ENCODE assay signal across 8 cellular contexts in the genomic region with DNA sequence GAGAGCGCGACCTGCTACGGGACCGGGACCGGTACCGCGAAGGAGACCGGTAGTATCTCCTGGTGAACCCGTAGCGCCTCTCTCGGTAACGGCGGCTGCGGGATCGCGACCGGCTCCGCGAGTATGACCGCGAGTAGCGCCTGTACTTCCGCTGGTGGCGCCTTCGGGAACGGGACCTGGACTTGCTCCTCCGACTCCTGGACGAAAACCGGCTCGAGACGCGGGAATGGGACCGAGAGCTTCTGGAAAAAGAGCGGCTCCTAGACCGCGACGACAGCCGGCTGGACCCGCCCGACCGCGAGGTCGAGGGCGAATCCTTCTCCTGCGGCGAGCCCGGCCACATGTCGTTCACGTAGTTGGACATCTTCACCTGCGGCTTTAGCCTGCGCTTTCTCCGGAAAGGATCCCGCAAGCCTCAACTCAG. TPM values are rescaled to one million over a fixed set of nuclear protein-coding genes. Genes with fewer than 3 reads are reported as not detected.
DNase-seq lines count a peak whose midpoint lies in the region; ATAC-seq and TF ChIP-seq lines count a peak whose summit lies in the region.

No MANE protein-coding gene starts in this region.

- no peaks in the 10 kb centered on the region for H3K9me3 ChIP-seq in T-helper 17 cell (ENCODE audit: control insufficient read depth, low read length, poor library complexity, severe bottlenecking)
- no peaks in the 10 kb centered on the region for H3K9me3 ChIP-seq in naive thymus-derived CD4-positive, alpha-beta T cell (ENCODE audit: control insufficient read depth in 2 of 3, low read length in 3 of 3)

- peaks cover 7% of the 10 kb centered on the region for H3K36me3 Mint-ChIP-seq in T-helper 17 cell (ENCODE audit: low read depth)
- H3K36me3 Mint-ChIP-seq in naive thymus-derived CD4-positive, alpha-beta T cell = peaks cover 3 to 47% (median 41%) of the 10 kb centered on the region in 5 donors

- peak overlapping the region; percentile 98 for H3K4me3 Mint-ChIP-seq in T-helper 17 cell
- peak overlapping the region; percentile 96 to 99 (median 97) for H3K4me3 Mint-ChIP-seq in naive thymus-derived CD4-positive, alpha-beta T cell

- H3K36me3 ChIP-seq in naive thymus-derived CD4-positive, alpha-beta T cell (ENCODE audit: control insufficient read depth in 2 of 3, insufficient read depth in 3 of 3, low read length in 3 of 3) = peaks cover 29 to 50% (median 35%) of the 10 kb centered on the region in 3 experiments

- H3K27me3 ChIP-seq in naive thymus-derived CD4-positive, alpha-beta T cell (ENCODE audit: control insufficient read depth in 2 of 2, insufficient read depth in 2 of 2, low read length in 2 of 2) = no peaks in the 10 kb centered on the region

- peaks cover 30 to 35% of the 10 kb centered on the region in 2 donors for H3K4me1 ChIP-seq in naive thymus-derived CD4-positive, alpha-beta T cell (ENCODE audit: control insufficient read depth in 2 of 2, insufficient read depth in 2 of 2, low read length in 2 of 2)

- H3K27ac ChIP-seq in naive thymus-derived CD4-positive, alpha-beta T cell (ENCODE audit: low read depth, low read length) = peak overlapping the region; percentile 98

- no peaks in the 10 kb centered on the region for H3K27me3 Mint-ChIP-seq in T-helper 17 cell
- H3K27me3 Mint-ChIP-seq in naive thymus-derived CD4-positive, alpha-beta T cell = peaks cover 0 to 8% (median 0%) of the 10 kb centered on the region in 5 donors

- intact Hi-C loops in naive thymus-derived CD4-positive, alpha-beta T cell (cut with micrococcal nuclease) = loop anchor here (1.0 to 10.0 kb wide), 14 partner anchors 7 to 1676 kb away; a partner anchor contains a TSS

- H3K27ac Mint-ChIP-seq in T-helper 17 cell = peak overlapping the region; percentile 99
- H3K27ac Mint-ChIP-seq in naive thymus-derived CD4-positive, alpha-beta T cell = peak overlapping the region; percentile 98 to 100 (median 100)

- POLR2A ChIA-PET in GM10248 (lab: Yijun Ruan, JAX) = interaction anchor here (1.0 to 1.6 kb wide), 4 partner anchors 8 to 576 kb away, joined by 3 to 17 read pairs (median 5); no protein-coding TSS in a partner anchor
- POLR2A ChIA-PET in naive thymus-derived CD4-positive, alpha-beta T cell (lab: Charles Lee) = interaction anchor here (1.0 to 10.7 kb wide), 9 partner anchors 12 to 502 kb away, joined by 3 to 182 read pairs (median 5); a partner anchor contains a TSS

- H3K9me3 Mint-ChIP-seq in naive thymus-derived CD4-positive, alpha-beta T cell = peaks cover 0 to 10% (median 0%) of the 10 kb centered on the region in 11 donors

- no peak for TF ChIP-seq CTCF in GM10248 (IDR thresholded peaks at IDR 0.05; ENCODE audit: control extremely low read depth, extremely low read depth, low read depth, missing control alignments)

- peaks cover 41% of the 10 kb centered on the region for H3K4me1 Mint-ChIP-seq in T-helper 17 cell
- H3K4me1 Mint-ChIP-seq in naive thymus-derived CD4-positive, alpha-beta T cell = peaks cover 28 to 71% (median 56%) of the 10 kb centered on the region in 7 donors

- H3K4me3 ChIP-seq in naive thymus-derived CD4-positive, alpha-beta T cell (ENCODE audit: low read length) = peak overlapping the region; percentile 94

- DNase-seq in GM10248 (ENCODE audit: extremely low spot score) = peak; percentile 12
- peak in 1 of 3 donors; percentile 17 for DNase-seq in T-helper 17 cell
- peak; percentile 17 for DNase-seq in effector CD4-positive, alpha-beta T cell
- DNase-seq in naive thymus-derived CD4-positive, alpha-beta T cell = peak in 2 of 9 donors; percentile 23 to 54
- no peak for DNase-seq in SHP77 treated with DMSO at 0.1 percent for 48 hours (lab: John Stamatoyannopoulos, UW)
- no peak for DNase-seq in HK-2 (ENCODE audit: unreplicated experiment)

- CTCF ChIA-PET in GM10248 (lab: Yijun Ruan, JAX) = interaction anchor here (1.4 kb wide), 1 partner anchor 11 kb away, joined by 3 read pairs; no protein-coding TSS in a partner anchor
- CTCF ChIA-PET in naive thymus-derived CD4-positive, alpha-beta T cell (lab: Charles Lee) = no interaction called here

- peak; percentile 2 for ATAC-seq in HG02678 (IDR thresholded peaks at IDR 0.05; ENCODE audit: unreplicated experiment)
- no peak for ATAC-seq in T-helper 17 cell
- no peak for ATAC-seq in naive thymus-derived CD4-positive, alpha-beta T cell
- ATAC-seq in HG02938 (IDR thresholded peaks at IDR 0.05; ENCODE audit: unreplicated experiment) = no peak

RNA-seq across cellular contexts. Expression of a gene that starts 0.6 kb away (rescaled TPM):
- 100 to 1,000 TPM; 483 to 509 TPM for total RNA-seq in T-helper 17 cell
- total RNA-seq in naive thymus-derived CD4-positive, alpha-beta T cell = 100 to 1,000 TPM; 230 to 449 (median 425) TPM
- polyA plus RNA-seq in naive thymus-derived CD4-positive, alpha-beta T cell = 10 to 100 TPM; 52.9 to 63.6 TPM

RNA-seq across cellular contexts. Expression of a gene that starts 14.3 kb away (rescaled TPM):
- 10 to 100 TPM; 61.5 to 80.6 TPM for total RNA-seq in T-helper 17 cell
- total RNA-seq in naive thymus-derived CD4-positive, alpha-beta T cell = 10 to 100 TPM; 44.4 to 83.3 (median 59.4) TPM
- 10 to 100 TPM; 77.7 to 82.9 TPM for polyA plus RNA-seq in naive thymus-derived CD4-positive, alpha-beta T cell

RNA-seq across cellular contexts. Expression of a gene that starts 25.7 kb away (rescaled TPM):
- total RNA-seq in T-helper 17 cell = 1 to 10 TPM in 1 of 2 donors, under 1 TPM in 1; 0.20 to 5.0 TPM
- total RNA-seq in naive thymus-derived CD4-positive, alpha-beta T cell = under 1 TPM in 2 of 5 experiments, not detected in 3; 0.27 TPM
- polyA plus RNA-seq in naive thymus-derived CD4-positive, alpha-beta T cell = under 1 TPM; 0.15 to 0.28 TPM

Comparison
In these comparisons a context has a peak if more than half of its experiments do, and no peak if none do; other contexts are left out.
1. DNase-seq: peak in GM10248 (single experiment) and effector CD4-positive, alpha-beta T cell (single experiment); none in SHP77 treated with DMSO at 0.1 percent for 48 hours (single experiment) and HK-2 (single experiment).